ENCODE assay signal across 7 cellular contexts in genomic region chr3:89312141-89312540, GRCh38.
"Had no signal": no experiment of that assay in that cellular context is flagged by ENCODE, and none has a peak within 500 bp of the region (broad histone marks: within the 10 kb centered on the region; RNA-seq: fewer than 3 reads in every experiment).

No MANE protein-coding gene starts in this region.

- DNase-seq: GDM1, GF-D8 had no signal

- FAIRE-seq: G401.6, GM12878, GM12891, GM12892, GM19239 had no signal

- H3K4me3 ChIP-seq: GM12878 had no signal

- ATAC-seq: GM12878 had no signal
